ENCODE assay signal across 1 cellular context in genomic region chr9:135379540-135380267, GRCh38.
TF ChIP-seq lines count a peak whose summit lies in the region.

No MANE protein-coding gene starts in this region.

TF ChIP-seq in HEK293, 187 proteins besides CTCF, POLR2A, EP300 and RAD21 (continued from another document):
- no peak for TF ChIP-seq PRDM10 (tag by site-specific recombination; IDR thresholded peaks at IDR 0.05)
- TF ChIP-seq KLF16 (tag by site-specific recombination; IDR thresholded peaks at IDR 0.05), result no peak
- no peak for TF ChIP-seq ZNF768 (tag by site-specific recombination; IDR thresholded peaks at IDR 0.05)
- TF ChIP-seq PRDM6 (tag by site-specific recombination; IDR thresholded peaks at IDR 0.05), result no peak
- no peak for TF ChIP-seq ZNF10 (tag by site-specific recombination; IDR thresholded peaks at IDR 0.05)
- no peak for TF ChIP-seq ZNF324 (tag by site-specific recombination; IDR thresholded peaks at IDR 0.05)
- TF ChIP-seq GLI2 (tag by site-specific recombination; IDR thresholded peaks at IDR 0.05; ENCODE audit: borderline replicate concordance, low read depth), result no peak
- no peak for TF ChIP-seq ZSCAN30 (tag by site-specific recombination; IDR thresholded peaks at IDR 0.05)
- no peak for TF ChIP-seq REPIN1 (tag by site-specific recombination; IDR thresholded peaks at IDR 0.05; ENCODE audit: low read depth)
- no peak for TF ChIP-seq TSHZ1 (tag by site-specific recombination; IDR thresholded peaks at IDR 0.05; ENCODE audit: borderline replicate concordance)
- TF ChIP-seq ZNF223 (tag by site-specific recombination; IDR thresholded peaks at IDR 0.05), result no peak
- no peak for TF ChIP-seq ZSCAN23 (tag by site-specific recombination; IDR thresholded peaks at IDR 0.05)
- no peak for TF ChIP-seq PRDM1 (tag by site-specific recombination; IDR thresholded peaks at IDR 0.05)
- no peak for TF ChIP-seq ZNF792 (tag by site-specific recombination; IDR thresholded peaks at IDR 0.05)
TF ChIP-seq in HEK293: peak in this region for 17.
